ENCODE assay signal across 29 cellular contexts in the genomic region with DNA sequence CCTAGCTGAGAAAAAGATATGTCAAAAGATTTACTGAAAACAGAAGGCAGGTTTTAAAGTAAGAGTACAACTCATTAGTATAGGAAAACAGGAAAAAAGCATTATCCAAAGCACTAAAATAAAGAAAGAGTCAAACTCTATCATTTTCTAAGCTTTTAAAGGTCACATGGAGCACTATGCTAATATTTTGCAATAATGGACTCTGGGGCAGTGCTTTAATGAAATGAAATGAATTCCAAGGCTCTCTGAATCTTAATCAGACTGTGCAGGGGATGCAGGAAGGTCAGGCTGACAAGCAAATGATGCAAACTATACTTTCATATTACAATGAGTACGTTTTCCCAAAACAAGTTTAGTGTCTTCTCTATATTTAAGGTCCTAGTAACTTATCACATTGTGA.
"Had no signal": no experiment of that assay in that cellular context is flagged by ENCODE, and none has a peak within 500 bp of the region (broad histone marks: within the 10 kb centered on the region; RNA-seq: fewer than 3 reads in every experiment).

No MANE protein-coding gene starts in this region.

- H3K27me3 ChIP-seq: brain microvascular endothelial cell, Peyer's patch had no signal

- H3K27me3 Mint-ChIP-seq: activated CD4-positive, alpha-beta T cell treated with anti-CD3 and anti-CD28 coated beads, Interleukin-2, amount 10 ng/mL, durations not matched to agents 24 days and 14 days; activated CD8-positive, alpha-beta T cell treated with anti-CD3 and anti-CD28 coated beads for 36 hours; activated naive CD8-positive, alpha-beta T cell treated with anti-CD3 and anti-CD28 coated beads for 36 hours; activated T-helper 17 cell treated with anti-CD3 and anti-CD28 coated beads, Interleukin-2, amount 50 U/mL, for 72 hours; IgD-negative memory B cell had no signal

- H3K4me3 ChIP-seq: Peyer's patch had no signal

- H3K36me3 Mint-ChIP-seq: activated naive CD8-positive, alpha-beta T cell treated with anti-CD3 and anti-CD28 coated beads for 36 hours; IgD-negative memory B cell had no signal

- H3K4me1 ChIP-seq: Peyer's patch had no signal

- ATAC-seq: activated CD8-positive, alpha-beta T cell treated with anti-CD3 and anti-CD28 coated beads for 36 hours; activated T-cell treated with anti-CD3 and anti-CD28 coated beads, Interleukin-2, amount 50 U/mL, for 72 hours; activated T-helper 17 cell treated with anti-CD3 and anti-CD28 coated beads, Interleukin-2, amount 50 U/mL, for 72 hours had no signal

- H3K27ac Mint-ChIP-seq: activated CD4-positive, alpha-beta T cell treated with anti-CD3 and anti-CD28 coated beads, Interleukin-2, amount 10 ng/mL, durations not matched to agents 24 days and 14 days; activated CD8-positive, alpha-beta T cell treated with anti-CD3 and anti-CD28 coated beads for 36 hours; activated naive CD8-positive, alpha-beta T cell treated with anti-CD3 and anti-CD28 coated beads for 36 hours; activated T-cell treated with anti-CD3 and anti-CD28 coated beads, Interleukin-2, amount 50 U/mL, for 72 hours; activated T-helper 17 cell treated with anti-CD3 and anti-CD28 coated beads, Interleukin-2, amount 50 U/mL, for 72 hours; IgD-negative memory B cell had no signal

- H3K36me3 ChIP-seq: brain microvascular endothelial cell, Peyer's patch, WERI-Rb-1 had no signal

- H3K4me1 Mint-ChIP-seq: activated CD4-positive, alpha-beta T cell treated with anti-CD3 and anti-CD28 coated beads, Interleukin-2, amount 10 ng/mL, durations not matched to agents 24 days and 14 days; activated naive CD8-positive, alpha-beta T cell treated with anti-CD3 and anti-CD28 coated beads for 36 hours; activated T-helper 17 cell treated with anti-CD3 and anti-CD28 coated beads, Interleukin-2, amount 50 U/mL, for 72 hours; IgD-negative memory B cell had no signal

- DNase-seq: activated CD4-positive, alpha-beta T cell treated with anti-CD3 and anti-CD28 coated beads, Interleukin-2, amount 10 ng/mL, durations not matched to agents 24 days and 14 days; activated CD4-positive, alpha-beta T cell treated with anti-CD3 and anti-CD28 coated beads, Interleukin-2, amount 50 U/mL, for 4 hours; activated CD8-positive, alpha-beta T cell treated with anti-CD3 and anti-CD28 coated beads for 36 hours; activated effector memory CD4-positive, alpha-beta T cell treated with anti-CD3 and anti-CD28 coated beads, Interleukin-2, amount 50 U/mL, for 16 hours; activated naive CD4-positive, alpha-beta T cell; activated naive CD4-positive, alpha-beta T cell treated with anti-CD3 and anti-CD28 coated beads, Interleukin-2, amount 50 U/mL, for 16 hours; activated naive CD8-positive, alpha-beta T cell treated with anti-CD3 and anti-CD28 coated beads for 36 hours; activated T-cell treated with anti-CD3 and anti-CD28 coated beads, Interleukin-2, amount 50 U/mL, for 1 hour; activated T-cell treated with anti-CD3 and anti-CD28 coated beads, Interleukin-2, amount 50 U/mL, for 72 hours; amniotic stem cell; aorta; brain microvascular endothelial cell; Karpas-422; KBM-7; NCI-H1092; NCI-H1436 treated with DMSO at 0.1 percent for 48 hours; NCI-H1694 treated with DMSO at 0.1 percent for 48 hours; NCI-H2029; NCI-H345; NCI-H524 treated with DMSO at 0.1 percent for 48 hours; Peyer's patch; RPMI8226; SW 1271; T-helper 1 cell; T-helper 2 cell; T-helper 9 cell; WERI-Rb-1 had no signal

- H3K4me3 Mint-ChIP-seq: activated CD4-positive, alpha-beta T cell treated with anti-CD3 and anti-CD28 coated beads, Interleukin-2, amount 10 ng/mL, durations not matched to agents 24 days and 14 days; activated CD8-positive, alpha-beta T cell treated with anti-CD3 and anti-CD28 coated beads for 36 hours; activated naive CD8-positive, alpha-beta T cell treated with anti-CD3 and anti-CD28 coated beads for 36 hours; activated T-cell treated with anti-CD3 and anti-CD28 coated beads, Interleukin-2, amount 50 U/mL, for 72 hours; activated T-helper 17 cell treated with anti-CD3 and anti-CD28 coated beads, Interleukin-2, amount 50 U/mL, for 72 hours; IgD-negative memory B cell had no signal

- H3K9me3 Mint-ChIP-seq: activated CD4-positive, alpha-beta T cell treated with anti-CD3 and anti-CD28 coated beads, Interleukin-2, amount 10 ng/mL, durations not matched to agents 24 days and 14 days; activated CD8-positive, alpha-beta T cell treated with anti-CD3 and anti-CD28 coated beads for 36 hours; activated naive CD8-positive, alpha-beta T cell treated with anti-CD3 and anti-CD28 coated beads for 36 hours; activated T-cell treated with anti-CD3 and anti-CD28 coated beads, Interleukin-2, amount 50 U/mL, for 72 hours; activated T-helper 17 cell treated with anti-CD3 and anti-CD28 coated beads, Interleukin-2, amount 50 U/mL, for 72 hours; IgD-negative memory B cell had no signal

- H3K27ac ChIP-seq: brain microvascular endothelial cell, Peyer's patch, WERI-Rb-1 had no signal
